In the genomic region with DNA sequence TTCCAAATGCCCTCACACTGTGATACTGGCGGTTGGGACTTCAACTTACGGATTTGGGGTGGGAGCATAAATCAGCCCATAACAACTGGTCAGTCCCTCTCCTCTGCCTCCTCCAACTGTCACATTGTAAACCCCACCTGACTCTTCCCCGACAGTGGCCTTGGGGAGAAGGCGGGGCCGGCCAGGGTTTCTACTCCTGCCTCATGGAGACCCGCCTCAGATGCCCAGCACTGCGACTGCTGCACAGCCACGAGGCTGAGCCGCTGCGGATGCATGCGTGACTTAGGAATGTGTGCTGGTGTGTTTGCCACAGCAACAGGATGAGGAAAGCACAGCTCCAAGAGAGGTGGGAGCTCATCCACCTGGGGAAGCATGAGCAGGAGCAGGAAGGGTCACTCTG, we compare ENCODE assay signal across 1 cellular context.
TF ChIP-seq lines count a peak whose summit lies in the region.

No MANE protein-coding gene starts in this region.

TF ChIP-seq in GM23338, 12 proteins besides CTCF, POLR2A, EP300 and RAD21 (continued from another document):
- no peak for TF ChIP-seq ZNF462 (CRISPR knock-in tag; IDR thresholded peaks at IDR 0.05)
